7 cellular contexts compared by ENCODE assay signal in genomic region chr12:5160827-5161226, GRCh38.
"Had no signal": no experiment of that assay in that cellular context is flagged by ENCODE, and none has a peak within 500 bp of the region (broad histone marks: within the 10 kb centered on the region; RNA-seq: fewer than 3 reads in every experiment).

No MANE protein-coding gene starts in this region.

- H3K27ac Mint-ChIP-seq: IgD-negative memory B cell had no signal

- H3K27ac ChIP-seq: GM23248 had no signal

- H3K9me3 Mint-ChIP-seq: IgD-negative memory B cell had no signal

- H3K4me3 Mint-ChIP-seq: IgD-negative memory B cell had no signal

- DNase-seq: GM23248, GOT3, H7, HCEC 1CT, KBM-7 had no signal

- FAIRE-seq: HTR-8/SVneo had no signal

- H3K27me3 Mint-ChIP-seq: IgD-negative memory B cell had no signal

- H3K9ac ChIP-seq: GM23248 had no signal

- H3K4me3 ChIP-seq: GM23248 had no signal

- H2AFZ ChIP-seq: GM23248 had no signal

- H3K36me3 Mint-ChIP-seq: IgD-negative memory B cell had no signal
